1 cellular context compared by ENCODE assay signal in the genomic region with DNA sequence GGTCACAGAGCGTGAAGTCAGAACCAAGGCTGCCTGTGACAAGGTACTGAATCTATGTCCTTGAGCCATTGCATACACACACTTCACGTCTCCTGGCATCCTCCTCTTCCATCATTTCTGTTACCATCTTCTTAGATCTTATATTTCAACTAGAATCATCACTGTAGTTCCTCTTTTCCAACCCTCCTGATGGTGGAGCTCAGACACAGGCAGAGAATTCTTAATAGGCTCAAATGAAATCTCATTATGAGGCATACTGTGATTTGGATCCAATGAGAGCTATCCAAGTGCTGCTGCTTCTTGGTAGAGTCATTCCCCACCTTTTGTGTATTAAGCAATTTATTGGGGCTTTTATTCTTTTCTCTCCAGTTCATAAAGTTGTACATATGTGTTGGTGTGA.
TF ChIP-seq lines count a peak whose summit lies in the region.

No MANE protein-coding gene starts in this region.

TF ChIP-seq in HCT116, 20 proteins besides CTCF, POLR2A, EP300 and RAD21 (continued from another document):
- TF ChIP-seq, protein P1, sequence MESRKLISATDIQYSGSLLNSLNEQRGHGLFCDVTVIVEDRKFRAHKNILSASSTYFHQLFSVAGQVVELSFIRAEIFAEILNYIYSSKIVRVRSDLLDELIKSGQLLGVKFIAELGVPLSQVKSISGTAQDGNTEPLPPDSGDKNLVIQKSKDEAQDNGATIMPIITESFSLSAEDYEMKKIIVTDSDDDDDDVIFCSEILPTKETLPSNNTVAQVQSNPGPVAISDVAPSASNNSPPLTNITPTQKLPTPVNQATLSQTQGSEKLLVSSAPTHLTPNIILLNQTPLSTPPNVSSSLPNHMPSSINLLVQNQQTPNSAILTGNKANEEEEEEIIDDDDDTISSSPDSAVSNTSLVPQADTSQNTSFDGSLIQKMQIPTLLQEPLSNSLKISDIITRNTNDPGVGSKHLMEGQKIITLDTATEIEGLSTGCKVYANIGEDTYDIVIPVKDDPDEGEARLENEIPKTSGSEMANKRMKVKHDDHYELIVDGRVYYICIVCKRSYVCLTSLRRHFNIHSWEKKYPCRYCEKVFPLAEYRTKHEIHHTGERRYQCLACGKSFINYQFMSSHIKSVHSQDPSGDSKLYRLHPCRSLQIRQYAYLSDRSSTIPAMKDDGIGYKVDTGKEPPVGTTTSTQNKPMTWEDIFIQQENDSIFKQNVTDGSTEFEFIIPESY (IDR thresholded peaks at IDR 0.05; ENCODE audit: extremely low read depth, insufficient replicate concordance, low read length) = no peak
- TF ChIP-seq TCF7L2 (IDR thresholded peaks at IDR 0.05; ENCODE audit: borderline replicate concordance, extremely low read depth, insufficient read depth, insufficient read length) = no peak
- TF ChIP-seq ZFX (IDR thresholded peaks at IDR 0.05) = no peak
- TF ChIP-seq, protein P2, sequence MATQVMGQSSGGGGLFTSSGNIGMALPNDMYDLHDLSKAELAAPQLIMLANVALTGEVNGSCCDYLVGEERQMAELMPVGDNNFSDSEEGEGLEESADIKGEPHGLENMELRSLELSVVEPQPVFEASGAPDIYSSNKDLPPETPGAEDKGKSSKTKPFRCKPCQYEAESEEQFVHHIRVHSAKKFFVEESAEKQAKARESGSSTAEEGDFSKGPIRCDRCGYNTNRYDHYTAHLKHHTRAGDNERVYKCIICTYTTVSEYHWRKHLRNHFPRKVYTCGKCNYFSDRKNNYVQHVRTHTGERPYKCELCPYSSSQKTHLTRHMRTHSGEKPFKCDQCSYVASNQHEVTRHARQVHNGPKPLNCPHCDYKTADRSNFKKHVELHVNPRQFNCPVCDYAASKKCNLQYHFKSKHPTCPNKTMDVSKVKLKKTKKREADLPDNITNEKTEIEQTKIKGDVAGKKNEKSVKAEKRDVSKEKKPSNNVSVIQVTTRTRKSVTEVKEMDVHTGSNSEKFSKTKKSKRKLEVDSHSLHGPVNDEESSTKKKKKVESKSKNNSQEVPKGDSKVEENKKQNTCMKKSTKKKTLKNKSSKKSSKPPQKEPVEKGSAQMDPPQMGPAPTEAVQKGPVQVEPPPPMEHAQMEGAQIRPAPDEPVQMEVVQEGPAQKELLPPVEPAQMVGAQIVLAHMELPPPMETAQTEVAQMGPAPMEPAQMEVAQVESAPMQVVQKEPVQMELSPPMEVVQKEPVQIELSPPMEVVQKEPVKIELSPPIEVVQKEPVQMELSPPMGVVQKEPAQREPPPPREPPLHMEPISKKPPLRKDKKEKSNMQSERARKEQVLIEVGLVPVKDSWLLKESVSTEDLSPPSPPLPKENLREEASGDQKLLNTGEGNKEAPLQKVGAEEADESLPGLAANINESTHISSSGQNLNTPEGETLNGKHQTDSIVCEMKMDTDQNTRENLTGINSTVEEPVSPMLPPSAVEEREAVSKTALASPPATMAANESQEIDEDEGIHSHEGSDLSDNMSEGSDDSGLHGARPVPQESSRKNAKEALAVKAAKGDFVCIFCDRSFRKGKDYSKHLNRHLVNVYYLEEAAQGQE (IDR thresholded peaks at IDR 0.05; ENCODE audit: low read depth) = no peak
- TF ChIP-seq, protein P3, sequence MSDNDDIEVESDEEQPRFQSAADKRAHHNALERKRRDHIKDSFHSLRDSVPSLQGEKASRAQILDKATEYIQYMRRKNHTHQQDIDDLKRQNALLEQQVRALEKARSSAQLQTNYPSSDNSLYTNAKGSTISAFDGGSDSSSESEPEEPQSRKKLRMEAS (IDR thresholded peaks at IDR 0.05) = no peak
